Comparison of ENCODE assay signal across 20 cellular contexts in genomic region chr6:134980846-134981245, GRCh38.
DNase-seq lines count a peak whose midpoint lies in the region; ATAC-seq and TF ChIP-seq lines count a peak whose summit lies in the region.
"Had no signal": no experiment of that assay in that cellular context is flagged by ENCODE, and none has a peak within 500 bp of the region (broad histone marks: within the 10 kb centered on the region; RNA-seq: fewer than 3 reads in every experiment).

No MANE protein-coding gene starts in this region.

- H3K36me3 Mint-ChIP-seq in T-helper 2 cell treated with Interferon-gamma antibody and Interleukin-4, amounts not matched to agents 5 μg/mL and 100 μg/mL, for 36 hours (ENCODE audit: low read depth) = peaks cover 53% of the 10 kb centered on the region

- DNase-seq in stimulated activated CD4-positive, alpha-beta T cell treated with anti-CD3 and anti-CD28 coated beads, Interleukin-4, amount 100 ng/mL, for 24 hours = peak; percentile 10
- DNase-seq in stimulated activated CD4-positive, alpha-beta T cell treated with anti-CD3 and anti-CD28 coated beads, Interleukin-2, amount 100 ng/mL, for 24 hours = no peak
- no peak for DNase-seq in T-helper 2 cell treated with Interferon-gamma antibody and Interleukin-4, amounts not matched to agents 5 μg/mL and 100 μg/mL, for 36 hours (ENCODE audit: low spot score)
- DNase-seq in amniotic epithelial cell (ENCODE audit: low read depth) (peak; percentile 62), RWPE1 (ENCODE audit: low spot score) (no peak), DMS153 treated with DMSO at 0.1 percent for 48 hours (lab: John Stamatoyannopoulos, UW; ENCODE audit: unreplicated experiment) (no peak)
- DNase-seq: activated gamma-delta T cell; colonic mucosa; foreskin fibroblast; kidney; naive B cell; NCI-H1417; NCI-H2107; NCI-H524 treated with DMSO at 0.1 percent for 48 hours; right lobe of liver; stimulated activated naive B cell treated with anti-CD40 and anti-IgM and Interleukin-4, amounts not matched to agents 10 μg/mL and 1 μg/mL and 100 μg/mL, for 72 hours; transverse colon had no signal

- H3K4me1 Mint-ChIP-seq in T-helper 2 cell treated with Interferon-gamma antibody and Interleukin-4, amounts not matched to agents 5 μg/mL and 100 μg/mL, for 36 hours (ENCODE audit: low read depth) = peaks cover 58% of the 10 kb centered on the region
- H3K4me1 Mint-ChIP-seq: brain had no signal

- H3K27ac ChIP-seq in RWPE1 = no peak overlapping the region
- H3K27ac ChIP-seq: colonic mucosa, parathyroid adenoma, right lobe of liver, transverse colon had no signal

- no peaks in the 10 kb centered on the region for H3K27me3 Mint-ChIP-seq in T-helper 2 cell treated with Interferon-gamma antibody and Interleukin-4, amounts not matched to agents 5 μg/mL and 100 μg/mL, for 36 hours (ENCODE audit: low read depth)
- H3K27me3 Mint-ChIP-seq: brain; naive B cell; stimulated activated naive B cell treated with anti-CD40 and anti-IgM and Interleukin-4, amounts not matched to agents 10 μg/mL and 1 μg/mL and 100 μg/mL, for 72 hours had no signal

- TF ChIP-seq CTCF in RWPE1 (conservative IDR thresholded peaks at IDR 0.05; ENCODE audit: low read depth) = no peak

- no peak for ATAC-seq in GM18909 (IDR thresholded peaks at IDR 0.05; ENCODE audit: poor library complexity, unreplicated experiment)
- ATAC-seq: right lobe of liver; stimulated activated naive B cell treated with anti-CD40 and anti-IgM and Interleukin-4, amounts not matched to agents 10 μg/mL and 1 μg/mL and 100 μg/mL, for 72 hours had no signal

- peak overlapping the region; percentile 84 for H3K27ac Mint-ChIP-seq in T-helper 2 cell treated with Interferon-gamma antibody and Interleukin-4, amounts not matched to agents 5 μg/mL and 100 μg/mL, for 36 hours
- H3K27ac Mint-ChIP-seq: brain; stimulated activated naive B cell treated with anti-CD40 and anti-IgM and Interleukin-4, amounts not matched to agents 10 μg/mL and 1 μg/mL and 100 μg/mL, for 72 hours had no signal

- POLR2A ChIA-PET in RWPE1 (lab: Yijun Ruan, JAX; ENCODE audit: low non-redundant PET) = no interaction called here

- CTCF ChIA-PET in RWPE1 (lab: Yijun Ruan, JAX) = no interaction called here

- H3K9me3 Mint-ChIP-seq in T-helper 2 cell treated with Interferon-gamma antibody and Interleukin-4, amounts not matched to agents 5 μg/mL and 100 μg/mL, for 36 hours = peaks cover 16% of the 10 kb centered on the region
- H3K9me3 Mint-ChIP-seq: naive B cell; stimulated activated naive B cell treated with anti-CD40 and anti-IgM and Interleukin-4, amounts not matched to agents 10 μg/mL and 1 μg/mL and 100 μg/mL, for 72 hours had no signal

- H3K4me3 Mint-ChIP-seq in T-helper 2 cell treated with Interferon-gamma antibody and Interleukin-4, amounts not matched to agents 5 μg/mL and 100 μg/mL, for 36 hours = peak overlapping the region; percentile 39
- H3K4me3 Mint-ChIP-seq: brain; naive B cell; stimulated activated naive B cell treated with anti-CD40 and anti-IgM and Interleukin-4, amounts not matched to agents 10 μg/mL and 1 μg/mL and 100 μg/mL, for 72 hours had no signal

Comparison
In these comparisons a context has a peak if more than half of its experiments do, and no peak if none do; other contexts are left out.
1. DNase-seq: peak in stimulated activated CD4-positive, alpha-beta T cell treated with anti-CD3 and anti-CD28 coated beads, Interleukin-4, amount 100 ng/mL, for 24 hours (single experiment) and amniotic epithelial cell (single experiment); none in stimulated activated CD4-positive, alpha-beta T cell treated with anti-CD3 and anti-CD28 coated beads, Interleukin-2, amount 100 ng/mL, for 24 hours (0 of 2), T-helper 2 cell treated with Interferon-gamma antibody and Interleukin-4, amounts not matched to agents 5 μg/mL and 100 μg/mL, for 36 hours (single experiment), RWPE1 (single experiment) and DMS153 treated with DMSO at 0.1 percent for 48 hours (single experiment).